4 cellular contexts compared by ENCODE assay signal in genomic region chr5:33425334-33425733, GRCh38.
"Had no signal": no experiment of that assay in that cellular context is flagged by ENCODE, and none has a peak within 500 bp of the region (broad histone marks: within the 10 kb centered on the region; RNA-seq: fewer than 3 reads in every experiment).

No MANE protein-coding gene starts in this region.

- DNase-seq: H9, HCEC 1CT, KBM-7 had no signal

- H3K4me2 ChIP-seq: GM23338 had no signal

- H2AFZ ChIP-seq: GM23338 had no signal

- H3K4me3 ChIP-seq: GM23338 had no signal

- ATAC-seq: GM23338 had no signal
